ENCODE assay signal across 8 cellular contexts in genomic region chr7:27171636-27172387, GRCh38. TPM values are rescaled to one million over a fixed set of nuclear protein-coding genes. Genes with fewer than 3 reads are reported as not detected.
DNase-seq lines count a peak whose midpoint lies in the region; ATAC-seq and TF ChIP-seq lines count a peak whose summit lies in the region.

No MANE protein-coding gene starts in this region.

- H3K9ac ChIP-seq in HCT116 (ENCODE audit: low read length) (peak overlapping the region; percentile 89), muscle layer of colon (ENCODE audit: low read length) (peak overlapping the region; percentile 89)

- no peaks in the 10 kb centered on the region for H4K20me1 ChIP-seq in HCT116 (ENCODE audit: insufficient read depth)

- peak; percentile 26 for TF ChIP-seq POLR2A in HCT116 (IDR thresholded peaks at IDR 0.05; ENCODE audit: borderline replicate concordance, extremely low read depth, insufficient read depth, insufficient read length)
- no peak for TF ChIP-seq POLR2A in gastroesophageal sphincter (IDR thresholded peaks at IDR 0.05)

- ATAC-seq in CD4-positive, CD25-positive, alpha-beta regulatory T cell (ENCODE audit: low read depth in 2 of 2), result no peak
- ATAC-seq in HCT116, result 0 out of 2 replicates have a peak, but pooled peaks have one; percentile 16
- no peak for ATAC-seq in HG03469 (IDR thresholded peaks at IDR 0.05; ENCODE audit: unreplicated experiment)
- no peak for ATAC-seq in gastroesophageal sphincter

- no peaks in the 10 kb centered on the region for H3K9me3 ChIP-seq in CD4-positive, CD25-positive, alpha-beta regulatory T cell (ENCODE audit: control insufficient read depth in 2 of 2, low read length in 2 of 2)
- H3K9me3 ChIP-seq in HCT116 (ENCODE audit: control insufficient read depth in 1 of 2, insufficient read depth in 1 of 2, low read depth in 1 of 2, low read length in 2 of 2) (no peaks in the 10 kb centered on the region), muscle layer of colon (ENCODE audit: low read length) (no peaks in the 10 kb centered on the region), gastroesophageal sphincter (no peaks in the 10 kb centered on the region)

- peaks cover 48% of the 10 kb centered on the region for H3K4me1 ChIP-seq in CD4-positive, CD25-positive, alpha-beta regulatory T cell (ENCODE audit: control insufficient read depth, insufficient read depth, low read length, poor library complexity, severe bottlenecking)
- H3K4me1 ChIP-seq in HCT116 (ENCODE audit: control insufficient read depth in 1 of 2, insufficient read depth in 2 of 2, low read length in 2 of 2) (peaks cover 34 to 68% of the 10 kb centered on the region in 2 experiments), muscle layer of colon (ENCODE audit: insufficient read depth, low read length) (peaks cover 10% of the 10 kb centered on the region), gastroesophageal sphincter (peaks cover 0 to 38% (median 24%) of the 10 kb centered on the region in 3 donors)

- H3K27me3 ChIP-seq in CD4-positive, CD25-positive, alpha-beta regulatory T cell (ENCODE audit: control insufficient read depth, insufficient read depth, low read length), result peaks cover 50% of the 10 kb centered on the region
- H3K27me3 ChIP-seq in HCT116 (ENCODE audit: insufficient read depth, low read length), result no peaks in the 10 kb centered on the region
- H3K27me3 ChIP-seq in muscle layer of colon (ENCODE audit: control insufficient read depth in 1 of 2, insufficient read depth in 2 of 2, low read length in 2 of 2), result peaks cover 0 to 8% of the 10 kb centered on the region in 2 donors
- H3K27me3 ChIP-seq in gastroesophageal sphincter, result peaks cover 100% of the 10 kb centered on the region

- BruUV-seq in HCT116 (replicated peaks; lab: Mats Ljungman, UMichigan), result TSS peak; percentile 3

- no peak for TF ChIP-seq RAD21 in HCT116 (IDR thresholded peaks at IDR 0.05; ENCODE audit: low read depth)

- CTCF ChIA-PET in HCT116 (lab: Charles Lee), result interaction anchor here (1.8 to 6.6 kb wide), 2 partner anchors 8 to 11 kb away, joined by 3 to 32 read pairs; no protein-coding TSS in a partner anchor

- peaks cover 80% of the 10 kb centered on the region for H3K79me2 ChIP-seq in HCT116 (ENCODE audit: insufficient read depth, low read length)

- H3K27ac ChIP-seq in CD4-positive, CD25-positive, alpha-beta regulatory T cell (ENCODE audit: insufficient read depth, low read length, poor library complexity, severe bottlenecking), result no peak overlapping the region
- H3K27ac ChIP-seq in HCT116 (ENCODE audit: low read depth, low read length) (peak overlapping the region; percentile 91), muscle layer of colon (ENCODE audit: low read depth, low read length) (peak overlapping the region; percentile 93), gastroesophageal sphincter (no peak overlapping the region)

- POLR2A ChIA-PET in HCT116 (lab: Charles Lee), result interaction anchor here (1.3 to 2.2 kb wide), 3 partner anchors 8 to 21 kb away, joined by 3 to 7 read pairs (median 5); no protein-coding TSS in a partner anchor

- no peak overlapping the region for H3K4me3 ChIP-seq in CD4-positive, CD25-positive, alpha-beta regulatory T cell (ENCODE audit: low read depth, low read length)
- H3K4me3 ChIP-seq in HCT116 (replicated peaks in 1 of 2; ENCODE audit: low read depth in 1 of 2, low read length in 2 of 2) (peak overlapping the region; percentile 66 to 77), muscle layer of colon (ENCODE audit: low read depth in 1 of 2, low read length in 2 of 2) (peak overlapping the region; percentile 67 to 74), gastroesophageal sphincter (no peak overlapping the region)

- no peak for DNase-seq in CD4-positive, CD25-positive, alpha-beta regulatory T cell
- no peak for DNase-seq in HCT116 (ENCODE audit: low read depth, low spot score)
- peak; percentile 26 to 36 for DNase-seq in activated T-cell treated with anti-CD3 and anti-CD28 coated beads, Interleukin-2, amount 50 U/mL, for 48 hours
- no peak for DNase-seq in NCI-H2029 treated with DMSO at 0.1 percent for 48 hours (lab: John Stamatoyannopoulos, UW)
- no peak for DNase-seq in NCI-H128 (lab: John Stamatoyannopoulos, UW; ENCODE audit: unreplicated experiment)

- H3K27ac Mint-ChIP-seq in CD4-positive, CD25-positive, alpha-beta regulatory T cell, result peak overlapping the region in 1 of 3 donors; percentile 79

- no peaks in the 10 kb centered on the region for H3K36me3 ChIP-seq in CD4-positive, CD25-positive, alpha-beta regulatory T cell (ENCODE audit: control insufficient read depth, insufficient read depth, low read length)
- H3K36me3 ChIP-seq in HCT116 (ENCODE audit: control insufficient read depth in 1 of 2, insufficient read depth in 2 of 2, low read length in 2 of 2) (no peaks in the 10 kb centered on the region), muscle layer of colon (ENCODE audit: insufficient read depth, low read length) (peaks cover 7% of the 10 kb centered on the region), gastroesophageal sphincter (no peaks in the 10 kb centered on the region)

- WGBS in gastroesophageal sphincter (ENCODE audit: low coverage in 1 of 2), 2 donors, result 7 to 9% methylated on average over 17 to 21 of the region's 30 CpGs

- peaks cover 0 to 11% (median 0%) of the 10 kb centered on the region in 7 donors for H3K9me3 Mint-ChIP-seq in CD4-positive, CD25-positive, alpha-beta regulatory T cell

- peaks cover 10 to 46% (median 13%) of the 10 kb centered on the region in 4 donors for H3K4me1 Mint-ChIP-seq in CD4-positive, CD25-positive, alpha-beta regulatory T cell

- no peaks in the 10 kb centered on the region for H3K9me2 ChIP-seq in HCT116 (ENCODE audit: insufficient read depth)

- intact Hi-C loops in HCT116 (cut with micrococcal nuclease), result no loop called here

- no peaks in the 10 kb centered on the region for H3K36me3 Mint-ChIP-seq in CD4-positive, CD25-positive, alpha-beta regulatory T cell

- RAD21 ChIA-PET in HCT116 (lab: Charles Lee; ENCODE audit: low non-redundant PET in 1 of 2, low total read pairs in 2 of 2, uncharacterized antibody in 2 of 2, unreplicated experiment in 2 of 2), result interaction anchor here in 1 of 2 experiments (1.9 kb wide), 1 partner anchor 11 kb away, joined by 4 read pairs; no protein-coding TSS in a partner anchor

- TF ChIP-seq EP300 in gastroesophageal sphincter (IDR thresholded peaks at IDR 0.05), result no peak

- no peak overlapping the region for H2AFZ ChIP-seq in HCT116 (ENCODE audit: low read depth, low read length, poor library complexity, severe bottlenecking)

- H3K4me2 ChIP-seq in HCT116 (ENCODE audit: low read length), result peak overlapping the region; percentile 97

- TF ChIP-seq CTCF in HCT116 (IDR thresholded peaks at IDR 0.05 in 2 of 3, conservative IDR thresholded peaks at IDR 0.05 in 1 of 3; ENCODE audit: borderline replicate concordance in 1 of 3, insufficient read depth in 1 of 3, low read depth in 2 of 3, low read length in 2 of 3) (0 out of 6 replicates have a peak, but pooled peaks of 1 of the 3 experiments have one; percentile 4), gastroesophageal sphincter (IDR thresholded peaks at IDR 0.05) (no peak)

- peak overlapping the region; percentile 67 to 82 (median 76) for H3K4me3 Mint-ChIP-seq in CD4-positive, CD25-positive, alpha-beta regulatory T cell

- peaks cover 75% of the 10 kb centered on the region for H3K27me3 Mint-ChIP-seq in CD4-positive, CD25-positive, alpha-beta regulatory T cell

TF ChIP-seq in HCT116, 20 proteins besides CTCF, POLR2A, EP300 and RAD21 (continues in another document):
- peak; percentile 14; the same call in 1 of the 2 replicates for TF ChIP-seq POLR2AphosphoS5 (IDR thresholded peaks at IDR 0.05; ENCODE audit: low read depth, low read length)

RNA-seq across cellular contexts. Expression of gene HOXA10, which starts 2.3 kb away (rescaled TPM):
- 0.35 TPM for total RNA-seq in CD4-positive, CD25-positive, alpha-beta regulatory T cell
- not detected for polyA plus RNA-seq in CD4-positive, CD25-positive, alpha-beta regulatory T cell
- total RNA-seq in HCT116 (2021; ENCODE audit: unreplicated experiment), result 19.6 TPM
- polyA plus RNA-seq in HCT116 (2012), result 7.9 and 13.3 TPM in 2 replicates
- under 1 TPM in 1 of 4 donors, not detected in 3; 0.67 TPM for total RNA-seq in gastroesophageal sphincter

RNA-seq across cellular contexts. Expression of gene HOXA9, which starts 6.5 kb away (rescaled TPM):
- 1.1 TPM for total RNA-seq in CD4-positive, CD25-positive, alpha-beta regulatory T cell
- polyA plus RNA-seq in CD4-positive, CD25-positive, alpha-beta regulatory T cell, result under 1 TPM in 1 of 4 donors, not detected in 3; 0.20 TPM
- 91.0 TPM for total RNA-seq in HCT116 (2021; ENCODE audit: unreplicated experiment)
- polyA plus RNA-seq in HCT116 (2012), result 48.2 and 62.8 TPM in 2 replicates
- under 1 TPM in 2 of 4 donors, not detected in 2; 0.54 to 0.89 TPM for total RNA-seq in gastroesophageal sphincter

RNA-seq across cellular contexts. Expression of gene HOXA11, which starts 13.2 kb away (rescaled TPM):
- total RNA-seq in CD4-positive, CD25-positive, alpha-beta regulatory T cell, result not detected
- not detected for polyA plus RNA-seq in CD4-positive, CD25-positive, alpha-beta regulatory T cell
- total RNA-seq in HCT116 (2021; ENCODE audit: unreplicated experiment) (6.8 TPM), gastroesophageal sphincter (under 1 TPM in 1 of 4 donors, not detected in 3; 0.12 TPM)
- 3.9 and 4.6 TPM in 2 replicates for polyA plus RNA-seq in HCT116 (2012)

RNA-seq across cellular contexts. Expression of gene HOXA7, which starts 15.3 kb away (rescaled TPM):
- not detected for total RNA-seq in CD4-positive, CD25-positive, alpha-beta regulatory T cell
- polyA plus RNA-seq in CD4-positive, CD25-positive, alpha-beta regulatory T cell, result not detected
- total RNA-seq in HCT116 (2021; ENCODE audit: unreplicated experiment) (15.0 TPM), gastroesophageal sphincter (1 to 10 TPM in 3 of 4 donors, under 1 TPM in 1; 0.85 to 5.1 (median 1.4) TPM)
- polyA plus RNA-seq in HCT116 (2012), result 8.0 and 10.6 TPM in 2 replicates

RNA-seq across cellular contexts. Expression of gene HOXA3, which starts 19.4 kb away (rescaled TPM):
- total RNA-seq in CD4-positive, CD25-positive, alpha-beta regulatory T cell, result not detected
- polyA plus RNA-seq in CD4-positive, CD25-positive, alpha-beta regulatory T cell, result under 1 TPM in 1 of 4 donors, not detected in 3; 0.13 TPM
- total RNA-seq in HCT116 (2021; ENCODE audit: unreplicated experiment) (9.2 TPM), gastroesophageal sphincter (10 to 100 TPM in 2 of 4 donors, 1 to 10 TPM in 2; 6.4 to 22.6 (median 10.3) TPM)
- 5.6 and 5.7 TPM in 2 replicates for polyA plus RNA-seq in HCT116 (2012)

Comparison
In these comparisons a context has a peak if more than half of its experiments do, and no peak if none do; other contexts are left out.
1. DNase-seq: peak in activated T-cell treated with anti-CD3 and anti-CD28 coated beads, Interleukin-2, amount 50 U/mL, for 48 hours (2 of 2); none in CD4-positive, CD25-positive, alpha-beta regulatory T cell (0 of 3), HCT116 (single experiment), NCI-H2029 treated with DMSO at 0.1 percent for 48 hours (single experiment) and NCI-H128 (single experiment).
2. H3K27ac ChIP-seq: peak in HCT116 (single experiment) and muscle layer of colon (single experiment); none in CD4-positive, CD25-positive, alpha-beta regulatory T cell (single experiment) and gastroesophageal sphincter (0 of 4).
3. H3K4me3 ChIP-seq: peak in HCT116 (2 of 2) and muscle layer of colon (2 of 2); none in CD4-positive, CD25-positive, alpha-beta regulatory T cell (single experiment) and gastroesophageal sphincter (0 of 2).
4. RNA of gene HOXA10, which starts 2.3 kb away (total RNA-seq): 19.6 TPM in HCT116 (single experiment); 0.35 TPM in CD4-positive, CD25-positive, alpha-beta regulatory T cell (single experiment) and 0.67 TPM in gastroesophageal sphincter; every median in the first group is over 10 times any median in the second.
5. RNA of gene HOXA9, which starts 6.5 kb away (total RNA-seq): 91.0 TPM in HCT116 (single experiment); 1.1 TPM in CD4-positive, CD25-positive, alpha-beta regulatory T cell (single experiment) and 0.54 to 0.89 TPM in gastroesophageal sphincter; every median in the first group is over 10 times any median in the second.